Comparison of ENCODE assay signal across 10 cellular contexts in the genomic region with DNA sequence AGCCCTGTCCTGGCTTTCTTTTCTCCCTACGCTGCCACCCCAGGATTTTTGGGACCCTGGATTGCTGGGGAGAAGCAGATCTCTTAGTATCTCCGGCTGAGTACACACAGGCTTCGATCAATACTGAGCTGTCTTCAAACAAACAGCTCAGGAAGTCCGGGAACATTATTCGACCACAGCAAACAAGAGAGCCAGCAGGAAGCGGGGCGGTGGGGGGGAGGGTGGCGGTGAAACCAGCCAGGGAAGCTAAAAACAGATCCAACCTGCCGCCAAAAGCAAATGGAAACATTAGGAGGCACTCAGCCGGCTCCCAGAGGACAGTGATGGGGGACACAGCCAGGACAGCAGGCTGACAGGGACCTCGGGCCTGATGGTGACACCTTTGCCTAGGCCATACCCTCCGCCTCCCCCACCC. TPM values are rescaled to one million over a fixed set of nuclear protein-coding genes. Genes with fewer than 3 reads are reported as not detected.
DNase-seq lines count a peak whose midpoint lies in the region; ATAC-seq and TF ChIP-seq lines count a peak whose summit lies in the region.
"Had no signal": no experiment of that assay in that cellular context is flagged by ENCODE, and none has a peak within 500 bp of the region (broad histone marks: within the 10 kb centered on the region; RNA-seq: fewer than 3 reads in every experiment).

No MANE protein-coding gene starts in this region.

- H3K4me2 ChIP-seq in BLaER1 = peak overlapping the region; percentile 88

- no peak for TF ChIP-seq CTCF in ascending aorta (IDR thresholded peaks at IDR 0.05)
- no peak for TF ChIP-seq CTCF in lung (IDR thresholded peaks at IDR 0.05; ENCODE audit: control extremely low read depth, extremely low read depth)
- TF ChIP-seq CTCF in GM10266 (IDR thresholded peaks at IDR 0.05; ENCODE audit: control insufficient read depth, insufficient read depth, low read depth, missing control alignments) = no peak

- no peaks in the 10 kb centered on the region for H4K20me1 ChIP-seq in BLaER1

- H3K27me3 ChIP-seq in BLaER1 (no peaks in the 10 kb centered on the region), ascending aorta (no peaks in the 10 kb centered on the region), lung (ENCODE audit: control insufficient read depth, insufficient read depth) (no peaks in the 10 kb centered on the region)

- H3K27ac ChIP-seq in BLaER1 = peak overlapping the region; percentile 78
- peak overlapping the region; percentile 57 to 61 for H3K27ac ChIP-seq in ascending aorta
- H3K27ac ChIP-seq in lung (ENCODE audit: low read depth in 1 of 2, low read length in 1 of 2) = peak overlapping the region; percentile 47 to 75

- no peaks in the 10 kb centered on the region for H3K9me3 ChIP-seq in BLaER1
- H3K9me3 ChIP-seq in ascending aorta = no peaks in the 10 kb centered on the region
- no peaks in the 10 kb centered on the region for H3K9me3 ChIP-seq in lung (ENCODE audit: control insufficient read depth in 2 of 2, insufficient read depth in 1 of 2, low read length in 1 of 2)

- peak; percentile 82 for DNase-seq in NCI-H1092 (lab: John Stamatoyannopoulos, UW)
- no peak for DNase-seq in ascending aorta (ENCODE audit: low spot score in 2 of 2)
- DNase-seq in lung (ENCODE audit: low spot score) = no peak
- DNase-seq in GM10266 (ENCODE audit: extremely low spot score) = no peak
- DNase-seq in hepatic stellate cell (ENCODE audit: low spot score) = no peak
- no peak for DNase-seq in stimulated activated CD4-positive, alpha-beta T cell treated with anti-CD3 and anti-CD28 coated beads, Interleukin-15, amount 100 ng/mL, for 24 hours
- DNase-seq: RPMI8226 had no signal

- ATAC-seq in lung (ENCODE audit: insufficient read depth, low FRiP score) = no peak
- no peak for ATAC-seq in GM19395 (IDR thresholded peaks at IDR 0.05; ENCODE audit: unreplicated experiment)

- WGBS in lung, 2 donors = 14 to 34% methylated on average over 12 of the region's 12 CpGs

- intact Hi-C loops in ascending aorta (cut with DNase I) = no loop called here

- H3K36me3 ChIP-seq in BLaER1 = no peaks in the 10 kb centered on the region
- H3K36me3 ChIP-seq in ascending aorta = no peaks in the 10 kb centered on the region
- H3K36me3 ChIP-seq in lung (ENCODE audit: control insufficient read depth in 2 of 2, insufficient read depth in 2 of 2, low read length in 2 of 2) = no peaks in the 10 kb centered on the region

- H3K4me3 ChIP-seq in BLaER1 = 0 out of 2 replicates have a peak overlapping the region, but pooled peaks have one; percentile 25
- no peak overlapping the region for H3K4me3 ChIP-seq in ascending aorta
- no peak overlapping the region for H3K4me3 ChIP-seq in lung

- H3K9ac ChIP-seq in BLaER1 = peak overlapping the region; percentile 53

- H3K4me1 ChIP-seq in BLaER1 (peaks cover 91% of the 10 kb centered on the region), ascending aorta (peaks cover 4 to 9% of the 10 kb centered on the region in 2 donors), lung (ENCODE audit: control insufficient read depth in 2 of 2, insufficient read depth in 2 of 2, low read length in 2 of 2) (peaks cover 0 to 2% of the 10 kb centered on the region in 2 donors)

RNA-seq across cellular contexts. Expression of gene BCAM, which starts 12.2 kb away (rescaled TPM):
- 832 TPM for total RNA-seq in ascending aorta
- total RNA-seq in lung = 100 to 1,000 TPM; 168 to 225 TPM
- 100 to 1,000 TPM in 1 of 2 donors, 10 to 100 TPM in 1; 59.2 to 202 TPM for polyA plus RNA-seq in lung

RNA-seq across cellular contexts. Expression of gene CBLC, which starts 19.0 kb away (rescaled TPM):
- total RNA-seq in ascending aorta (not detected), lung (1 to 10 TPM; 4.8 to 5.5 TPM)
- polyA plus RNA-seq in lung = 1 to 10 TPM; 4.0 to 5.3 TPM
- total RNA-seq: mesenteric fat pad had no signal

RNA-seq across cellular contexts. Expression of gene BCL3, which starts 48.2 kb away (rescaled TPM):
- 66.2 TPM for total RNA-seq in ascending aorta
- 10 to 100 TPM; 17.6 to 63.8 TPM for total RNA-seq in lung
- polyA plus RNA-seq in lung = 100 to 1,000 TPM in 1 of 2 donors, 10 to 100 TPM in 1; 63.7 to 233 TPM

RNA-seq across cellular contexts. Expression of gene NECTIN2, which starts 49.4 kb away (rescaled TPM):
- total RNA-seq in ascending aorta (125 TPM), lung (100 to 1,000 TPM in 1 of 2 donors, 10 to 100 TPM in 1; 90.4 to 117 TPM)
- 10 to 100 TPM; 76.9 to 97.6 TPM for polyA plus RNA-seq in lung
